2 cellular contexts compared by ENCODE assay signal in genomic region chr1:208225954-208226937, GRCh38.
TF ChIP-seq lines count a peak whose summit lies in the region.

No MANE protein-coding gene starts in this region.

TF ChIP-seq in HEK293T, 16 proteins besides CTCF, POLR2A, EP300 and RAD21 (continued from another document):
- no peak for TF ChIP-seq LEF1 (IDR thresholded peaks at IDR 0.05; ENCODE audit: borderline replicate concordance)
- TF ChIP-seq PKNOX1 (IDR thresholded peaks at IDR 0.05) = peak; percentile 86
- no peak for TF ChIP-seq L3MBTL2 (conservative IDR thresholded peaks at IDR 0.05)

TF ChIP-seq in H1, 55 proteins besides CTCF, POLR2A, EP300 and RAD21:
- no peak for TF ChIP-seq SIX5 (IDR thresholded peaks at IDR 0.05; ENCODE audit: low read depth, low read length)
- TF ChIP-seq GTF2F1 (IDR thresholded peaks at IDR 0.05; ENCODE audit: borderline replicate concordance, low read depth, low read length) = no peak
- no peak for TF ChIP-seq TAF7 (optimal IDR thresholded peaks at IDR 0.05; ENCODE audit: borderline replicate concordance, low read depth, low read length)
- no peak for TF ChIP-seq SP2 (IDR thresholded peaks at IDR 0.05; ENCODE audit: low read length)
- TF ChIP-seq RBBP5 (IDR thresholded peaks at IDR 0.05; ENCODE audit: borderline replicate concordance, low read depth, low read length) = no peak
- TF ChIP-seq CBX8 (IDR thresholded peaks at IDR 0.05; ENCODE audit: borderline replicate concordance, low read depth, low read length) = no peak
- TF ChIP-seq BACH1 (IDR thresholded peaks at IDR 0.05; ENCODE audit: low read length) = no peak
- TF ChIP-seq TCF12 (IDR thresholded peaks at IDR 0.05; ENCODE audit: low read depth, low read length) = no peak
- no peak for TF ChIP-seq RNF2 (IDR thresholded peaks at IDR 0.05; ENCODE audit: borderline replicate concordance, low read depth, low read length, missing control alignments, poor library complexity, severe bottlenecking)
- no peak for TF ChIP-seq ATF2 (IDR thresholded peaks at IDR 0.05; ENCODE audit: low read length)
- TF ChIP-seq CBX5 (IDR thresholded peaks at IDR 0.05; ENCODE audit: low read depth, low read length) = no peak
- TF ChIP-seq SAP30 (IDR thresholded peaks at IDR 0.05; ENCODE audit: insufficient read depth, insufficient replicate concordance, low read length) = no peak
- no peak for TF ChIP-seq POLR2AphosphoS5 (IDR thresholded peaks at IDR 0.05; ENCODE audit: low read depth, low read length)
- no peak for TF ChIP-seq KDM1A (IDR thresholded peaks at IDR 0.05; ENCODE audit: borderline replicate concordance, low read length)
- no peak for TF ChIP-seq JUN (IDR thresholded peaks at IDR 0.05; ENCODE audit: low read depth, low read length)
- TF ChIP-seq TAF1 (IDR thresholded peaks at IDR 0.05; ENCODE audit: low read depth, low read length) = no peak
- no peak for TF ChIP-seq NANOG (IDR thresholded peaks at IDR 0.05; ENCODE audit: insufficient read depth, low read depth, low read length, poor library complexity, severe bottlenecking)
